1 cellular context compared by ENCODE assay signal in genomic region chr1:44673675-44674112, GRCh38.
TF ChIP-seq lines count a peak whose summit lies in the region.

No MANE protein-coding gene starts in this region.

TF ChIP-seq in IMR-90, 13 proteins besides CTCF, POLR2A, EP300 and RAD21 (continued from another document):
- TF ChIP-seq USF2 (IDR thresholded peaks at IDR 0.05; ENCODE audit: low read depth, low read length), result 0 out of 2 replicates have a peak, but pooled peaks have one; percentile 10
